Comparison of ENCODE assay signal across 14 cellular contexts in genomic region chr20:9460518-9460917, GRCh38. TPM values are rescaled to one million over a fixed set of nuclear protein-coding genes. Genes with fewer than 3 reads are reported as not detected.
DNase-seq lines count a peak whose midpoint lies in the region; ATAC-seq and TF ChIP-seq lines count a peak whose summit lies in the region.
"Had no signal": no experiment of that assay in that cellular context is flagged by ENCODE, and none has a peak within 500 bp of the region (broad histone marks: within the 10 kb centered on the region; RNA-seq: fewer than 3 reads in every experiment).

No MANE protein-coding gene starts in this region.

- H3K4me1 ChIP-seq in MM.1S (ENCODE audit: low read length) = peaks cover 28% of the 10 kb centered on the region
- H3K4me1 ChIP-seq in OCI-LY7 (ENCODE audit: insufficient read depth, low read length, poor library complexity, severe bottlenecking) = no peaks in the 10 kb centered on the region
- H3K4me1 ChIP-seq: gastrocnemius medialis had no signal

- H2AFZ ChIP-seq in MM.1S (ENCODE audit: low read length) = no peak overlapping the region
- no peak overlapping the region for H2AFZ ChIP-seq in OCI-LY7 (ENCODE audit: low read length)

- POLR2A ChIA-PET in OCI-LY7 (lab: Charles Lee) = interaction anchor here (0.5 to 2.3 kb wide), 2 partner anchors 12 to 77 kb away, joined by 3 to 9 read pairs; no protein-coding TSS in a partner anchor

- BruUV-seq in OCI-LY7 (replicated peaks; lab: Mats Ljungman, UMichigan) = no TSS peak

- H3K9me3 ChIP-seq in MM.1S (replicated peaks; ENCODE audit: insufficient read depth, low read length) (no peaks in the 10 kb centered on the region), OCI-LY7 (ENCODE audit: low read length) (no peaks in the 10 kb centered on the region)
- H3K9me3 ChIP-seq: gastrocnemius medialis had no signal

- H4K20me1 ChIP-seq in MM.1S (ENCODE audit: insufficient read depth, low read length) = no peaks in the 10 kb centered on the region
- no peaks in the 10 kb centered on the region for H4K20me1 ChIP-seq in OCI-LY7 (ENCODE audit: insufficient read depth, low read length)

- TF ChIP-seq CTCF in MM.1S (IDR thresholded peaks at IDR 0.05; ENCODE audit: low read length) (no peak), choroid plexus epithelial cell (conservative IDR thresholded peaks at IDR 0.05; ENCODE audit: low read depth, low read length) (no peak), OCI-LY7 (conservative IDR thresholded peaks at IDR 0.05; ENCODE audit: low read length) (no peak)

- ATAC-seq in GM19395 (IDR thresholded peaks at IDR 0.05; ENCODE audit: unreplicated experiment) = no peak
- ATAC-seq: gastrocnemius medialis had no signal

- H3K4me2 ChIP-seq in MM.1S (ENCODE audit: low read depth, low read length) = no peak overlapping the region
- H3K4me2 ChIP-seq in OCI-LY7 (ENCODE audit: low read length) = no peak overlapping the region

- CTCF ChIA-PET in OCI-LY7 (lab: Charles Lee; ENCODE audit: unreplicated experiment) = no interaction called here

- DNase-seq in COLO829 (ENCODE audit: low spot score) = peak; percentile 52
- DNase-seq in MM.1S = peak; percentile 3
- peak; percentile 52 for DNase-seq in choroid plexus epithelial cell (ENCODE audit: low read depth)
- DNase-seq in myocyte (ENCODE audit: low read depth) = peak; percentile 71
- no peak for DNase-seq in NCI-H2081 treated with DMSO at 0.1 percent for 48 hours (lab: John Stamatoyannopoulos, UW)
- DNase-seq in OCI-LY7 (ENCODE audit: low spot score) = no peak
- no peak for DNase-seq in putamen (ENCODE audit: low spot score)
- DNase-seq: CD4-positive, alpha-beta T cell; gastrocnemius medialis; NCI-H1436 treated with DMSO at 0.1 percent for 48 hours; NCI-H69; retina had no signal

- H3K36me3 ChIP-seq in MM.1S (replicated peaks; ENCODE audit: insufficient read depth, low read length) (no peaks in the 10 kb centered on the region), OCI-LY7 (ENCODE audit: insufficient read depth, low read length) (no peaks in the 10 kb centered on the region)
- H3K36me3 ChIP-seq: gastrocnemius medialis had no signal

- H3K27ac ChIP-seq in MM.1S (ENCODE audit: low read length) (no peak overlapping the region), OCI-LY7 (ENCODE audit: low read depth, low read length, poor library complexity, severe bottlenecking) (no peak overlapping the region)
- H3K27ac ChIP-seq: gastrocnemius medialis had no signal

- intact Hi-C loops in OCI-LY7 (cut with micrococcal nuclease; ENCODE audit: unreplicated experiment) = no loop called here

- no peak overlapping the region for H3K9ac ChIP-seq in MM.1S (ENCODE audit: low read length)

- H3K79me2 ChIP-seq in MM.1S (ENCODE audit: low read length) (no peaks in the 10 kb centered on the region), OCI-LY7 (ENCODE audit: insufficient read depth, low read depth, low read length) (no peaks in the 10 kb centered on the region)

- no peaks in the 10 kb centered on the region for H3K9me2 ChIP-seq in MM.1S (replicated peaks; ENCODE audit: insufficient read depth, low read length)
- no peaks in the 10 kb centered on the region for H3K9me2 ChIP-seq in OCI-LY7 (ENCODE audit: insufficient read depth, low read length)

- no peaks in the 10 kb centered on the region for H3K27me3 ChIP-seq in MM.1S (replicated peaks; ENCODE audit: insufficient read depth, low read length)
- H3K27me3 ChIP-seq: gastrocnemius medialis had no signal

- H3F3A ChIP-seq in MM.1S (ENCODE audit: insufficient read depth, low read length) = peaks cover 21% of the 10 kb centered on the region

- no peak overlapping the region for H3K4me3 ChIP-seq in MM.1S (ENCODE audit: low read length)
- H3K4me3 ChIP-seq in choroid plexus epithelial cell (ENCODE audit: low read depth, low read length) = no peak overlapping the region
- H3K4me3 ChIP-seq in OCI-LY7 (ENCODE audit: low read depth, low read length, poor library complexity, severe bottlenecking) = no peak overlapping the region
- H3K4me3 ChIP-seq: gastrocnemius medialis had no signal

RNA-seq across cellular contexts. Expression of gene LAMP5, which starts 53.9 kb away (rescaled TPM):
- 0.99 and 2.0 TPM in 2 replicates for total RNA-seq in myocyte
- polyA plus RNA-seq in myocyte (2012) = 13.1 TPM
- not detected in 2 replicates for total RNA-seq in OCI-LY7 (2014; rRNA removed; shearing (Covaris generic))
- total RNA-seq in OCI-LY7 (2022) = not detected in 2 replicates
- total RNA-seq: gastrocnemius medialis had no signal
- polyA plus RNA-seq: keratinocyte had no signal

Comparison
In these comparisons a context has a peak if more than half of its experiments do, and no peak if none do; other contexts are left out.
1. DNase-seq: peak in COLO829 (single experiment), MM.1S (single experiment), choroid plexus epithelial cell (single experiment) and myocyte (single experiment); none in NCI-H2081 treated with DMSO at 0.1 percent for 48 hours (single experiment), OCI-LY7 (single experiment) and putamen (single experiment).